In the genomic region with DNA sequence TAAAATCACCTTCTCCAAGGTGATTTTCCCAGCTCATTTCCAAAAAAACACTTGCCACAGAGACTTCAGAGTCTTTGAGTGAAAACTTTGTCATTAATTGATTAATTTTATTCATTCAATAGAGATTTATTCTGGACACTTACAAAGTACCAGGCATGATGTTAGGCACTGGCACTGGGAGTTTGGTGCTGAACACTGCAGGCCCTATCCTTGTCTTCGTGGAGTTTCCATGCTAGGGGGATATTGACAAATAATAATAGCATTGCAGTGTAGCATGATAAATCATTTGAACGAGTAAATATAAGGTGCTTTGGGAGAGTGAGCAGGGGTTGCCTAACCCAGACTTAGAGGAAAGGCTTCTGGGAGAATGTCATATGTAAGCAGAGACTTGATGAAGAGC, we compare ENCODE assay signal across 24 cellular contexts.
A peak's percentile ranks its signal among the peaks of the same experiment; 100 is the strongest.
DNase-seq lines count a peak whose midpoint lies in the region; ATAC-seq and TF ChIP-seq lines count a peak whose summit lies in the region.
"Had no signal": no experiment of that assay in that cellular context is flagged by ENCODE, and none has a peak within 500 bp of the region (broad histone marks: within the 10 kb centered on the region; RNA-seq: fewer than 3 reads in every experiment).

No MANE protein-coding gene starts in this region.

- peak; percentile 35 for DNase-seq in NCI-H748 (lab: John Stamatoyannopoulos, UW; ENCODE audit: unreplicated experiment)
- DNase-seq in NCI-H748 treated with DMSO at 0.1 percent for 48 hours (lab: John Stamatoyannopoulos, UW): no peak
- no peak for DNase-seq in GM23248
- DNase-seq in Right ventricle myocardium superior: no peak
- DNase-seq in Peyer's patch: no peak
- no peak for DNase-seq in islet precursor cell
- DNase-seq: activated CD4-positive, alpha-beta T cell treated with anti-CD3 and anti-CD28 coated beads, Interleukin-2, amount 10 ng/mL, durations not matched to agents 24 days and 14 days; activated gamma-delta T cell treated with Interleukin-2 at 50 U/mL for 16 hours; activated T-cell treated with anti-CD3 and anti-CD28 coated beads, Interleukin-2, amount 50 U/mL, for 4 hours; CD4-positive, alpha-beta memory T cell; cerebellar nuclear complex; DMS 273 treated with DMSO at 0.1 percent for 48 hours; dorsolateral prefrontal cortex; kidney; NCI-H2107; NCI-H446; stimulated activated CD4-positive, alpha-beta T cell treated with anti-CD3 and anti-CD28 coated beads, Interleukin-12 subunit alpha, Interleukin-12 subunit beta, amount 100 ng/mL, for 4 hours; stimulated activated CD4-positive, alpha-beta T cell treated with anti-CD3 and anti-CD28 coated beads, Interleukin-4, amount 100 ng/mL, for 1 hour; WERI-Rb-1 had no signal

- H3K9me3 ChIP-seq in iPS-20b (ENCODE audit: insufficient read depth, low read depth, low read length) (no peaks in the 10 kb centered on the region), GM23248 (ENCODE audit: low read depth) (no peaks in the 10 kb centered on the region), Peyer's patch (no peaks in the 10 kb centered on the region)
- H3K9me3 ChIP-seq: HAP-1, mucosa of descending colon had no signal

- in situ Hi-C loops in GM23248 (cut with MboI): no loop called here

- TF ChIP-seq POLR2A in Peyer's patch (IDR thresholded peaks at IDR 0.05): no peak

- TF ChIP-seq CTCF in VCaP (conservative IDR thresholded peaks at IDR 0.05) (no peak), Peyer's patch (IDR thresholded peaks at IDR 0.05) (no peak)

- H2AFZ ChIP-seq in GM23248: no peak overlapping the region

- WGBS in GM23248 (ENCODE audit: low coverage in 1 of 2, low lambda C conversion rate in 2 of 2, missing lambda C conversion rate in 2 of 2), 2 experiments: 51 to 60% methylated on average over 2 of the region's 2 CpGs

- H3K27ac ChIP-seq in VCaP (peak overlapping the region; percentile 95), iPS-20b (ENCODE audit: low read length) (peak overlapping the region; percentile 12), GM23248 (no peak overlapping the region), Peyer's patch (no peak overlapping the region)
- H3K27ac ChIP-seq: dorsolateral prefrontal cortex, WERI-Rb-1 had no signal

- peak overlapping the region; percentile 53; the same call in 1 of the 2 replicates for H3K9ac ChIP-seq in iPS-20b (ENCODE audit: low read depth, low read length)
- no peak overlapping the region for H3K9ac ChIP-seq in GM23248

- no peaks in the 10 kb centered on the region for H3K79me2 ChIP-seq in GM23248 (ENCODE audit: insufficient read depth)

- no peaks in the 10 kb centered on the region; the same call in 1 of the 2 replicates for H3K9me2 ChIP-seq in GM23248 (ENCODE audit: insufficient read depth)

- H3K27me3 ChIP-seq in iPS-20b (ENCODE audit: insufficient read depth, low read length): no peaks in the 10 kb centered on the region
- no peaks in the 10 kb centered on the region for H3K27me3 ChIP-seq in GM23248 (replicated peaks; ENCODE audit: insufficient read depth)
- H3K27me3 ChIP-seq in Peyer's patch: no peaks in the 10 kb centered on the region
- H3K27me3 ChIP-seq: dorsolateral prefrontal cortex had no signal

- peak overlapping the region; percentile 58; the same call in 1 of the 2 replicates for H3K4me3 ChIP-seq in iPS-20b (ENCODE audit: low read length)
- H3K4me3 ChIP-seq in GM23248: no peak overlapping the region
- H3K4me3 ChIP-seq in Peyer's patch: no peak overlapping the region
- H3K4me3 ChIP-seq: dorsolateral prefrontal cortex, HAP-1, mucosa of descending colon had no signal

- peaks cover 13% of the 10 kb centered on the region for H3F3A ChIP-seq in GM23248 (ENCODE audit: insufficient read depth)

- ATAC-seq in Right ventricle myocardium superior (ENCODE audit: poor library complexity): no peak
- ATAC-seq: activated T-cell treated with anti-CD3 and anti-CD28 coated beads, Interleukin-2, amount 50 U/mL, for 4 hours; sciatic nerve had no signal

- H4K20me1 ChIP-seq in GM23248 (ENCODE audit: insufficient read depth): no peaks in the 10 kb centered on the region

- intact Hi-C loops in Right ventricle myocardium superior (cut with DNase I): no loop called here

- H3K36me3 ChIP-seq in iPS-20b (ENCODE audit: insufficient read depth, low read depth, low read length) (no peaks in the 10 kb centered on the region), GM23248 (ENCODE audit: low read depth) (no peaks in the 10 kb centered on the region), Peyer's patch (no peaks in the 10 kb centered on the region)
- H3K36me3 ChIP-seq: HAP-1, WERI-Rb-1 had no signal

- peaks cover 58% of the 10 kb centered on the region for H3K4me1 ChIP-seq in iPS-20b (ENCODE audit: insufficient read depth, low read length)
- H3K4me1 ChIP-seq in GM23248 (ENCODE audit: insufficient read depth): peaks cover 9% of the 10 kb centered on the region
- peaks cover 0 to 30% (median 0%) of the 10 kb centered on the region in 4 donors for H3K4me1 ChIP-seq in Peyer's patch

- no peak overlapping the region for H3K4me2 ChIP-seq in GM23248 (ENCODE audit: unreplicated experiment)

Comparison
In these comparisons a context has a peak if more than half of its experiments do, and no peak if none do; other contexts are left out.
1. H3K27ac ChIP-seq: peak in VCaP (single experiment) and iPS-20b (single experiment); none in GM23248 (single experiment) and Peyer's patch (0 of 4).